In the genomic region with DNA sequence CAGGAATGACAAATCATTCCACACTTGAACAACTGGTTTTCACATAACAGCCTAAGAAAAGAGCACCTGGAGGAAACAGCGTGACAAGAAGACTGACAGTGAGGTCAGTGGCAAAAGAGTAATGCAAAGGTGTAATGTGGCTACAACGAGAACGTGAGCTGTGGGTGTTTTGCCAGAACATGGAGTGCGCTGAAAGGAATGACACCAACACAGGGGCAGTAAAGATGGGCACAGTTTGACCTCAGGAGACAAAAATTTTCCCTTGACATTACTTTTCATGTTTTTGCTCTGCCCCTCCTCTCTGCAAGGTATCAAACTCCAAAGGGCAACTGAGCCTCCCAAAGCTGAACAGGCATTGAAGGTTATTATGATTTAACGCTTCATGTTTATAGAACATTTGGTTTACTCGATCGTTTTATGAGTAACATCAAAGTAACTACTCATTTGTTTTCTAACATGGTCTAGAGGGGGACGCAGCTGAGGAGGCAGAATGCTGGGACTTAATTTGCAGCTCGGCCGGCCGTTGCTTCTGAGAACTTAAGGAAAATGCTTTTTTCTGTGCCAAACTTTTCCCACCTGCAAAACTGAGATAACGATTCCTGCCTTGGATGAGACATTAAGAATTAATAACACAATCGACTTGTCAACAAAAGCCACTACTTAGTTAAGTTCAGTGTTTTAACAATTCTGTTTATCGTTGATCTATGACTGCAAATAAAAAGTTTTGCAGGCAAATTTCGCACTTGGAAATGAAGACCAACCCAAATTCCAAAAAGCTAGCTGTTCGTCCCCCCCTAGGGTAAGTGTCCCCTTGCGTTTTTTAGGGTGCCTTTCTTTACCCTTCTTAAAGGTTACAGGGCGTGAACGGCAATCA, we compare ENCODE assay signal across 2 cellular contexts.
A peak's percentile ranks its signal among the peaks of the same experiment; 100 is the strongest.
TF ChIP-seq lines count a peak whose summit lies in the region.

No MANE protein-coding gene starts in this region.

TF ChIP-seq in GM12878, 131 proteins besides CTCF, POLR2A, EP300 and RAD21:
- peak in 1 of 2 experiments; percentile 61; a peak in 2 of 4 replicates for TF ChIP-seq BHLHE40 (IDR thresholded peaks at IDR 0.05; ENCODE audit: borderline replicate concordance in 1 of 2, low read depth in 2 of 2, low read length in 1 of 2)
- 0 out of 2 replicates have a peak, but pooled peaks have one; percentile 10 for TF ChIP-seq FOXK2 (IDR thresholded peaks at IDR 0.05)
- no peak for TF ChIP-seq ZNF384 (IDR thresholded peaks at IDR 0.05; ENCODE audit: borderline replicate concordance, low read depth, low read length)
- TF ChIP-seq, protein P1, sequence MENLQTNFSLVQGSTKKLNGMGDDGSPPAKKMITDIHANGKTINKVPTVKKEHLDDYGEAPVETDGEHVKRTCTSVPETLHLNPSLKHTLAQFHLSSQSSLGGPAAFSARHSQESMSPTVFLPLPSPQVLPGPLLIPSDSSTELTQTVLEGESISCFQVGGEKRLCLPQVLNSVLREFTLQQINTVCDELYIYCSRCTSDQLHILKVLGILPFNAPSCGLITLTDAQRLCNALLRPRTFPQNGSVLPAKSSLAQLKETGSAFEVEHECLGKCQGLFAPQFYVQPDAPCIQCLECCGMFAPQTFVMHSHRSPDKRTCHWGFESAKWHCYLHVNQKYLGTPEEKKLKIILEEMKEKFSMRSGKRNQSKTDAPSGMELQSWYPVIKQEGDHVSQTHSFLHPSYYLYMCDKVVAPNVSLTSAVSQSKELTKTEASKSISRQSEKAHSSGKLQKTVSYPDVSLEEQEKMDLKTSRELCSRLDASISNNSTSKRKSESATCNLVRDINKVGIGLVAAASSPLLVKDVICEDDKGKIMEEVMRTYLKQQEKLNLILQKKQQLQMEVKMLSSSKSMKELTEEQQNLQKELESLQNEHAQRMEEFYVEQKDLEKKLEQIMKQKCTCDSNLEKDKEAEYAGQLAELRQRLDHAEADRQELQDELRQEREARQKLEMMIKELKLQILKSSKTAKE (IDR thresholded peaks at IDR 0.05; ENCODE audit: low read depth, poor library complexity, severe bottlenecking): no peak
- TF ChIP-seq NR2F1 (conservative IDR thresholded peaks at IDR 0.05): no peak
- no peak for TF ChIP-seq MYB (IDR thresholded peaks at IDR 0.05; ENCODE audit: borderline replicate concordance, low read depth, low read length)
- TF ChIP-seq, protein P2, sequence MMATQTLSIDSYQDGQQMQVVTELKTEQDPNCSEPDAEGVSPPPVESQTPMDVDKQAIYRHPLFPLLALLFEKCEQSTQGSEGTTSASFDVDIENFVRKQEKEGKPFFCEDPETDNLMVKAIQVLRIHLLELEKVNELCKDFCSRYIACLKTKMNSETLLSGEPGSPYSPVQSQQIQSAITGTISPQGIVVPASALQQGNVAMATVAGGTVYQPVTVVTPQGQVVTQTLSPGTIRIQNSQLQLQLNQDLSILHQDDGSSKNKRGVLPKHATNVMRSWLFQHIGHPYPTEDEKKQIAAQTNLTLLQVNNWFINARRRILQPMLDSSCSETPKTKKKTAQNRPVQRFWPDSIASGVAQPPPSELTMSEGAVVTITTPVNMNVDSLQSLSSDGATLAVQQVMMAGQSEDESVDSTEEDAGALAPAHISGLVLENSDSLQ (IDR thresholded peaks at IDR 0.05): peak; percentile 33; the same call in 1 of the 2 replicates
- no peak for TF ChIP-seq POLR2AphosphoS5 (IDR thresholded peaks at IDR 0.05; ENCODE audit: low read length)
- TF ChIP-seq TCF3 (IDR thresholded peaks at IDR 0.05; ENCODE audit: borderline replicate concordance, insufficient read depth, low read depth, low read length): no peak
- TF ChIP-seq BMI1 (IDR thresholded peaks at IDR 0.05; ENCODE audit: borderline replicate concordance): no peak
- no peak for TF ChIP-seq EZH2 (IDR thresholded peaks at IDR 0.05; ENCODE audit: borderline replicate concordance, control insufficient read depth, low read depth, low read length)
- TF ChIP-seq, protein P3, sequence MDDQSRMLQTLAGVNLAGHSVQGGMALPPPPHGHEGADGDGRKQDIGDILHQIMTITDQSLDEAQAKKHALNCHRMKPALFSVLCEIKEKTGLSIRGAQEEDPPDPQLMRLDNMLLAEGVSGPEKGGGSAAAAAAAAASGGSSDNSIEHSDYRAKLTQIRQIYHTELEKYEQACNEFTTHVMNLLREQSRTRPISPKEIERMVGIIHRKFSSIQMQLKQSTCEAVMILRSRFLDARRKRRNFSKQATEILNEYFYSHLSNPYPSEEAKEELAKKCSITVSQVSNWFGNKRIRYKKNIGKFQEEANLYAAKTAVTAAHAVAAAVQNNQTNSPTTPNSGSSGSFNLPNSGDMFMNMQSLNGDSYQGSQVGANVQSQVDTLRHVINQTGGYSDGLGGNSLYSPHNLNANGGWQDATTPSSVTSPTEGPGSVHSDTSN (IDR thresholded peaks at IDR 0.05; ENCODE audit: insufficient replicate concordance, low read depth, low read length): no peak
- no peak for TF ChIP-seq SREBF1 (IDR thresholded peaks at IDR 0.05; ENCODE audit: low read length)
- TF ChIP-seq, protein P4, sequence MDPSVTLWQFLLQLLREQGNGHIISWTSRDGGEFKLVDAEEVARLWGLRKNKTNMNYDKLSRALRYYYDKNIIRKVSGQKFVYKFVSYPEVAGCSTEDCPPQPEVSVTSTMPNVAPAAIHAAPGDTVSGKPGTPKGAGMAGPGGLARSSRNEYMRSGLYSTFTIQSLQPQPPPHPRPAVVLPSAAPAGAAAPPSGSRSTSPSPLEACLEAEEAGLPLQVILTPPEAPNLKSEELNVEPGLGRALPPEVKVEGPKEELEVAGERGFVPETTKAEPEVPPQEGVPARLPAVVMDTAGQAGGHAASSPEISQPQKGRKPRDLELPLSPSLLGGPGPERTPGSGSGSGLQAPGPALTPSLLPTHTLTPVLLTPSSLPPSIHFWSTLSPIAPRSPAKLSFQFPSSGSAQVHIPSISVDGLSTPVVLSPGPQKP (IDR thresholded peaks at IDR 0.05; ENCODE audit: low read depth, low read length): no peak
- TF ChIP-seq HCFC1 (IDR thresholded peaks at IDR 0.05; ENCODE audit: low read length): peak; percentile 5; the same call in 1 of the 2 replicates
- no peak for TF ChIP-seq EED (IDR thresholded peaks at IDR 0.05; ENCODE audit: low read depth)

TF ChIP-seq in liver, 16 proteins besides CTCF, POLR2A, EP300 and RAD21:
- TF ChIP-seq FOXA1 (IDR thresholded peaks at IDR 0.05): no peak
- no peak for TF ChIP-seq EGR1 (IDR thresholded peaks at IDR 0.05; ENCODE audit: low read depth in 2 of 2)
- peak; percentile 44 for TF ChIP-seq HNF4G (IDR thresholded peaks at IDR 0.05)
- TF ChIP-seq HNF4A (conservative IDR thresholded peaks at IDR 0.05): peak; percentile 75 to 82
- TF ChIP-seq, protein P5, sequence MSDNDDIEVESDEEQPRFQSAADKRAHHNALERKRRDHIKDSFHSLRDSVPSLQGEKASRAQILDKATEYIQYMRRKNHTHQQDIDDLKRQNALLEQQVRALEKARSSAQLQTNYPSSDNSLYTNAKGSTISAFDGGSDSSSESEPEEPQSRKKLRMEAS (IDR thresholded peaks at IDR 0.05): no peak
- TF ChIP-seq SP1 (IDR thresholded peaks at IDR 0.05): peak; percentile 29
- TF ChIP-seq RXRA (IDR thresholded peaks at IDR 0.05): peak in 1 of 2 donors; percentile 22
